8 cellular contexts compared by ENCODE assay signal in genomic region chr6:15246217-15247211, GRCh38. TPM values are rescaled to one million over a fixed set of nuclear protein-coding genes. Genes with fewer than 3 reads are reported as not detected.
A peak's percentile ranks its signal among the peaks of the same experiment; 100 is the strongest.
DNase-seq lines count a peak whose midpoint lies in the region; ATAC-seq and TF ChIP-seq lines count a peak whose summit lies in the region.

No MANE protein-coding gene starts in this region.

- H3K27ac ChIP-seq in HUES48 (ENCODE audit: low read depth, low read length) = peak overlapping the region; percentile 91

- H3K4me1 Mint-ChIP-seq in activated T-cell treated with anti-CD3 and anti-CD28 coated beads, Interleukin-2, amount 50 U/mL, for 4 hours (ENCODE audit: low read depth) = peaks cover 32% of the 10 kb centered on the region

- no peaks in the 10 kb centered on the region for H3K9me3 Mint-ChIP-seq in activated T-cell treated with anti-CD3 and anti-CD28 coated beads, Interleukin-2, amount 50 U/mL, for 4 hours

- H3K4me3 ChIP-seq in AG09309 (ENCODE audit: control insufficient read depth, low read depth, low read length) (peak overlapping the region; percentile 97), HUES48 (ENCODE audit: low read depth, low read length) (peak overlapping the region; percentile 97), foreskin fibroblast (ENCODE audit: low read depth in 1 of 2, low read length in 2 of 2) (peak overlapping the region; percentile 57 to 86), skeletal muscle satellite cell (ENCODE audit: low read length) (peak overlapping the region; percentile 90)

- TF ChIP-seq CTCF in AG09309 (IDR thresholded peaks at IDR 0.05; ENCODE audit: control insufficient read depth, insufficient read depth, low read depth, low read length, missing control alignments) (no peak), foreskin fibroblast (IDR thresholded peaks at IDR 0.05; ENCODE audit: low read depth, low read length) (no peak)

- H3K36me3 Mint-ChIP-seq in activated T-cell treated with anti-CD3 and anti-CD28 coated beads, Interleukin-2, amount 50 U/mL, for 4 hours (ENCODE audit: insufficient read depth) = peaks cover 8% of the 10 kb centered on the region

- no peaks in the 10 kb centered on the region for H3K27me3 Mint-ChIP-seq in activated T-cell treated with anti-CD3 and anti-CD28 coated beads, Interleukin-2, amount 50 U/mL, for 4 hours (ENCODE audit: low read depth)

- ATAC-seq in activated T-cell treated with anti-CD3 and anti-CD28 coated beads, Interleukin-2, amount 50 U/mL, for 4 hours = no peak
- ATAC-seq in HG02588 (IDR thresholded peaks at IDR 0.05; ENCODE audit: unreplicated experiment) = no peak
- ATAC-seq in GM18870 (IDR thresholded peaks at IDR 0.05; ENCODE audit: unreplicated experiment) = no peak

- peaks cover 23% of the 10 kb centered on the region; the same call in 1 of the 2 replicates for H3K36me3 ChIP-seq in HUES48 (ENCODE audit: control insufficient read depth, insufficient read depth, low read length)
- no peaks in the 10 kb centered on the region for H3K36me3 ChIP-seq in skeletal muscle satellite cell (ENCODE audit: insufficient read depth, low read length)

- H3K4me1 ChIP-seq in HUES48 (ENCODE audit: control insufficient read depth, insufficient read depth, low read length) (peaks cover 47% of the 10 kb centered on the region), skeletal muscle satellite cell (ENCODE audit: control insufficient read depth, insufficient read depth, low read length) (peaks cover 21% of the 10 kb centered on the region)

- H3K27me3 ChIP-seq in HUES48 (ENCODE audit: control insufficient read depth, insufficient read depth, low read length) (no peaks in the 10 kb centered on the region), skeletal muscle satellite cell (ENCODE audit: control insufficient read depth, insufficient read depth, low read length) (no peaks in the 10 kb centered on the region)

- H3K4me3 Mint-ChIP-seq in activated T-cell treated with anti-CD3 and anti-CD28 coated beads, Interleukin-2, amount 50 U/mL, for 4 hours = peak overlapping the region; percentile 99

- H3K4me2 ChIP-seq in skeletal muscle satellite cell (ENCODE audit: low read length) = peak overlapping the region; percentile 85

- H3K9me3 ChIP-seq in HUES48 (ENCODE audit: control insufficient read depth, insufficient read depth, low read length) (no peaks in the 10 kb centered on the region), skeletal muscle satellite cell (replicated peaks; ENCODE audit: low read length) (no peaks in the 10 kb centered on the region)

- DNase-seq in AG09309 (ENCODE audit: low read depth) = no peak
- DNase-seq in activated T-cell treated with anti-CD3 and anti-CD28 coated beads, Interleukin-2, amount 50 U/mL, for 4 hours = peak; percentile 16
- no peak for DNase-seq in foreskin fibroblast
- no peak for DNase-seq in NCI-H1930 (lab: John Stamatoyannopoulos, UW)

- peak overlapping the region; percentile 90 for H3K9ac ChIP-seq in HUES48 (ENCODE audit: low read depth, low read length)
- peak overlapping the region; percentile 98 for H3K9ac ChIP-seq in skeletal muscle satellite cell (ENCODE audit: low read depth, low read length)

RNA-seq across cellular contexts. Expression of gene JARID2, which starts 0.6 kb away (rescaled TPM):
- total RNA-seq in activated T-cell treated with anti-CD3 and anti-CD28 coated beads, Interleukin-2, amount 50 U/mL, for 4 hours = 10 to 100 TPM; 32.6 to 43.6 (median 37.2) TPM
- 12.2 and 14.2 TPM in 2 replicates for total RNA-seq in skeletal muscle satellite cell (2012; rRNA removed)
